In the genomic region with DNA sequence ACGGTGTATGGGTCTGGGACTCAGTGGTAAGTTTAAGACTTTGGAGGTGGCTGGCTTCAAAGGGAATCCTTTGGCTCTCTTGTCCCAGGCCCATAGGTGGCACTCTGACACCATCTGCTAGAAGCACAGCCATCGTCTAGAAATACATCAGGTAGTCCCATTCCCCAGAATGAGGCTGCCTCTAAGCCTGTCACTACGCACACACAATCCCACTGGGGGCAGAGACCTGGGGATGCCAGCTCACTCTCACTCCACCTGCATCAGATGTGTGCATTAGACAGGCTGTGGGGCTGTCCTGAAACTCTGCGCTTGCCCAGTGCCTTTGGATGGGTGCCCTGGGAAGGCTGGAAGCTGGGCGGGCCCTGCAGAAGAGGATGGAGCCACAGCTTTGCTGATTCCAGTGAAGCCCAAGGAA, we compare ENCODE assay signal across 8 cellular contexts.
DNase-seq lines count a peak whose midpoint lies in the region; ATAC-seq, FAIRE-seq and TF ChIP-seq lines count a peak whose summit lies in the region.

No MANE protein-coding gene starts in this region.

- no peaks in the 10 kb centered on the region for H3K9me3 ChIP-seq in HepG2 (ENCODE audit: low read length)
- H3K9me3 ChIP-seq in colonic mucosa = no peaks in the 10 kb centered on the region

- FAIRE-seq in bronchial epithelial cell (lab: Jason Lieb, UNC) (no peak), HepG2 (lab: Jason Lieb, UNC) (peak; percentile 61)

- TF ChIP-seq EP300 in HepG2 (IDR thresholded peaks at IDR 0.05; ENCODE audit: low read depth in 2 of 2, low read length in 2 of 2) = no peak
- no peak for TF ChIP-seq EP300 in HepG2 (CRISPR knock-in tag; IDR thresholded peaks at IDR 0.05; ENCODE audit: borderline replicate concordance)

- no peak overlapping the region for H3K27ac ChIP-seq in HepG2 (ENCODE audit: extremely low read length, insufficient read depth, low read length)
- H3K27ac ChIP-seq in colonic mucosa = no peak overlapping the region

- TF ChIP-seq RAD21 in HepG2 (CRISPR knock-in tag; IDR thresholded peaks at IDR 0.05) = no peak

- intact Hi-C loops in HepG2 (cut with micrococcal nuclease; ENCODE audit: unreplicated experiment) = loop anchor here (5.0 kb wide), 1 partner anchor 441 kb away; no protein-coding TSS in a partner anchor
- intact Hi-C loops in colonic mucosa (cut with DNase I) = no loop called here

- POLR2A ChIA-PET in HepG2 (lab: Yijun Ruan, JAX) = no interaction called here

- no peak overlapping the region for H3K9ac ChIP-seq in HepG2 (ENCODE audit: insufficient read depth, low read depth, low read length)
- H3K9ac ChIP-seq in colonic mucosa (ENCODE audit: low read depth in 2 of 2, low read length in 2 of 2) = no peak overlapping the region

- H3K27me3 ChIP-seq in bronchial epithelial cell (ENCODE audit: control insufficient read depth, insufficient read depth, low read length) (no peaks in the 10 kb centered on the region), HepG2 (ENCODE audit: control insufficient read depth in 1 of 2, insufficient read depth in 2 of 2, low read length in 2 of 2) (peaks cover 0 to 14% of the 10 kb centered on the region in 2 experiments; a peak in 2 of 5 replicates), colonic mucosa (no peaks in the 10 kb centered on the region)

- no peaks in the 10 kb centered on the region for H4K20me1 ChIP-seq in HepG2 (ENCODE audit: insufficient read depth, low read length)

- WGBS in HepG2 (ENCODE audit: low lambda C conversion rate) = 26% methylated on average over 2 of the region's 5 CpGs

- no TSS peak for BruUV-seq in HepG2 (replicated peaks; lab: Mats Ljungman, UMichigan)

- ATAC-seq in HepG2 = peak; percentile 81
- ATAC-seq in HG03039 (IDR thresholded peaks at IDR 0.05; ENCODE audit: unreplicated experiment) = no peak

- H3K36me3 ChIP-seq in bronchial epithelial cell (ENCODE audit: control insufficient read depth, insufficient read depth, low read length) (no peaks in the 10 kb centered on the region), HepG2 (replicated peaks in 1 of 2; ENCODE audit: control insufficient read depth in 1 of 2, insufficient read depth in 2 of 2, low read length in 2 of 2) (no peaks in the 10 kb centered on the region), colonic mucosa (no peaks in the 10 kb centered on the region)

- DNase-seq in A172 (ENCODE audit: low spot score) (peak; percentile 51), GM10266 (ENCODE audit: extremely low spot score) (no peak), NCI-H2227 treated with DMSO at 0.1 percent for 48 hours (lab: John Stamatoyannopoulos, UW) (peak; percentile 1), bronchial epithelial cell (ENCODE audit: low read depth) (peak; percentile 53), HepG2 (ENCODE audit: low spot score) (peak; percentile 25), colonic mucosa (no peak)
- no peak for DNase-seq in activated CD4-positive, CD25-positive, alpha-beta regulatory T cell (lab: John Stamatoyannopoulos, UW)

- H3K4me1 ChIP-seq in HepG2 (ENCODE audit: insufficient read depth, low read length) = no peaks in the 10 kb centered on the region
- no peaks in the 10 kb centered on the region for H3K4me1 ChIP-seq in colonic mucosa

- H3K4me3 ChIP-seq in bronchial epithelial cell (ENCODE audit: low read depth, low read length) (no peak overlapping the region), HepG2 (replicated peaks in 1 of 3; ENCODE audit: insufficient read depth in 1 of 3, low read depth in 2 of 3, low read length in 3 of 3) (no peak overlapping the region), colonic mucosa (no peak overlapping the region)

- TF ChIP-seq POLR2A in HepG2 (IDR thresholded peaks at IDR 0.05; ENCODE audit: insufficient read depth in 1 of 2, low read depth in 2 of 2, low read length in 2 of 2) = no peak

- H3K79me2 ChIP-seq in HepG2 (ENCODE audit: insufficient read depth, low read length) = no peaks in the 10 kb centered on the region

- no peak overlapping the region for H2AFZ ChIP-seq in HepG2 (ENCODE audit: low read length)

- CTCF ChIA-PET in HepG2 (lab: Yijun Ruan, JAX; ENCODE audit: low intra/inter-chr PET ratio, low total read pairs) = no interaction called here

- no peak overlapping the region for H3K4me2 ChIP-seq in HepG2 (ENCODE audit: low read depth, low read length)

- in situ Hi-C loops in HepG2 (cut with HindIII; ENCODE audit: extremely low pct_ligation_motif_present, low pct_unique_long_range_greater_than_20kb) = no loop called here

- peak; percentile 35 for TF ChIP-seq CTCF in GM10266 (IDR thresholded peaks at IDR 0.05; ENCODE audit: control insufficient read depth, insufficient read depth, low read depth, missing control alignments)
- peak; percentile 81 for TF ChIP-seq CTCF in bronchial epithelial cell (IDR thresholded peaks at IDR 0.05; ENCODE audit: insufficient read depth, low read length, severe bottlenecking)
- TF ChIP-seq CTCF in HepG2 (CRISPR knock-in tag; IDR thresholded peaks at IDR 0.05) = peak; percentile 71
- no peak for TF ChIP-seq CTCF in colonic mucosa (IDR thresholded peaks at IDR 0.05)

TF ChIP-seq in HepG2, 621 proteins besides CTCF, POLR2A, EP300 and RAD21:
- peak; percentile 71 for TF ChIP-seq STAG1 (CRISPR knock-in tag; IDR thresholded peaks at IDR 0.05)
- peak; percentile 6; the same call in 1 of the 2 replicates for TF ChIP-seq SMC3 (IDR thresholded peaks at IDR 0.05; ENCODE audit: low read length)
- no peak for TF ChIP-seq ZBTB42 (CRISPR knock-in tag; IDR thresholded peaks at IDR 0.05)

Comparison
In these comparisons a context has a peak if more than half of its experiments do, and no peak if none do; other contexts are left out.
1. DNase-seq: peak in A172 (single experiment), NCI-H2227 treated with DMSO at 0.1 percent for 48 hours (single experiment), bronchial epithelial cell (single experiment) and HepG2 (single experiment); none in GM10266 (single experiment), activated CD4-positive, CD25-positive, alpha-beta regulatory T cell (0 of 4) and colonic mucosa (single experiment).